ENCODE assay signal across 17 cellular contexts in genomic region chr12:66043035-66043434, GRCh38.
DNase-seq lines count a peak whose midpoint lies in the region; TF ChIP-seq lines count a peak whose summit lies in the region.
"Had no signal": no experiment of that assay in that cellular context is flagged by ENCODE, and none has a peak within 500 bp of the region (broad histone marks: within the 10 kb centered on the region; RNA-seq: fewer than 3 reads in every experiment).

No MANE protein-coding gene starts in this region.

- H3K4me3 ChIP-seq in adrenal gland (no peak overlapping the region), esophagus muscularis mucosa (no peak overlapping the region)
- H3K4me3 ChIP-seq: A549; BLaER1 treated with 17β-estradiol and CSF1 and Interleukin-3, amounts not matched to agents 10 nM and 100 nM had no signal

- no peak for TF ChIP-seq EP300 in esophagus muscularis mucosa (IDR thresholded peaks at IDR 0.05)

- TF ChIP-seq CTCF in adrenal gland (IDR thresholded peaks at IDR 0.05) (no peak), esophagus muscularis mucosa (IDR thresholded peaks at IDR 0.05) (no peak), nephron (IDR thresholded peaks at IDR 0.05; ENCODE audit: unreplicated experiment in 3 of 3) (no peak)

- intact Hi-C loops in adrenal gland (cut with DNase I) = no loop called here
- intact Hi-C loops in esophagus muscularis mucosa (cut with DNase I) = no loop called here

- H3K36me3 ChIP-seq in adrenal gland (replicated peaks in 1 of 2) (no peaks in the 10 kb centered on the region), esophagus muscularis mucosa (no peaks in the 10 kb centered on the region)
- H3K36me3 ChIP-seq: BLaER1 treated with 17β-estradiol and CSF1 and Interleukin-3, amounts not matched to agents 10 nM and 100 nM had no signal

- H3K4me1 ChIP-seq in adrenal gland (replicated peaks in 1 of 2) = peaks cover 0 to 24% of the 10 kb centered on the region in 2 donors
- no peaks in the 10 kb centered on the region for H3K4me1 ChIP-seq in esophagus muscularis mucosa

- peaks cover 5% of the 10 kb centered on the region for H3K27me3 Mint-ChIP-seq in nephron (ENCODE audit: low read depth)

- H3K36me3 Mint-ChIP-seq in nephron (ENCODE audit: low read depth) = no peaks in the 10 kb centered on the region
- H3K36me3 Mint-ChIP-seq: CD8-positive, alpha-beta T cell had no signal

- peak overlapping the region in 1 of 5 donors; percentile 20 for H3K27ac ChIP-seq in adrenal gland
- no peak overlapping the region for H3K27ac ChIP-seq in esophagus muscularis mucosa (replicated peaks in 1 of 4)
- H3K27ac ChIP-seq: 22Rv1; A549; BLaER1 treated with 17β-estradiol and CSF1 and Interleukin-3, amounts not matched to agents 10 nM and 100 nM; C4-2B had no signal

- H3K9me3 ChIP-seq in adrenal gland (replicated peaks in 1 of 3) (no peaks in the 10 kb centered on the region), esophagus muscularis mucosa (no peaks in the 10 kb centered on the region)
- H3K9me3 ChIP-seq: A549; BLaER1 treated with 17β-estradiol and CSF1 and Interleukin-3, amounts not matched to agents 10 nM and 100 nM; Caco-2 had no signal

- H3K27me3 ChIP-seq in adrenal gland (no peaks in the 10 kb centered on the region), esophagus muscularis mucosa (no peaks in the 10 kb centered on the region)
- H3K27me3 ChIP-seq: BLaER1 treated with 17β-estradiol and CSF1 and Interleukin-3, amounts not matched to agents 10 nM and 100 nM had no signal

- H3K9me3 Mint-ChIP-seq in nephron = peaks cover 2% of the 10 kb centered on the region
- H3K9me3 Mint-ChIP-seq: CD4-positive, alpha-beta T cell; CD8-positive, alpha-beta T cell had no signal

- no peak overlapping the region for H3K4me3 Mint-ChIP-seq in nephron
- H3K4me3 Mint-ChIP-seq: B cell; CD4-positive, alpha-beta T cell; CD8-positive, alpha-beta T cell had no signal

- TF ChIP-seq POLR2A in adrenal gland (IDR thresholded peaks at IDR 0.05) = no peak
- no peak for TF ChIP-seq POLR2A in esophagus muscularis mucosa (IDR thresholded peaks at IDR 0.05; ENCODE audit: low read depth)

- DNase-seq in adrenal gland = peak in 5 of 7 donors; percentile 27 to 58 (median 40)
- DNase-seq in esophagus muscularis mucosa (ENCODE audit: extremely low spot score) = peak; percentile 55
- no peak for DNase-seq in NCI-H2081 treated with DMSO at 0.1 percent for 48 hours (lab: John Stamatoyannopoulos, UW)
- DNase-seq in NCI-H82 (lab: John Stamatoyannopoulos, UW) = no peak
- DNase-seq: AML-193; Caco-2; Calu3; CD4-positive, alpha-beta T cell; CD8-positive, alpha-beta T cell; DMS79 treated with DMSO at 0.1 percent for 48 hours; GF-D8 had no signal

- H3K4me1 Mint-ChIP-seq in nephron = peaks cover 41% of the 10 kb centered on the region
- H3K4me1 Mint-ChIP-seq: B cell had no signal

- 40 to 50% (median 45%) methylated on average over 3 of the region's 3 CpGs for WGBS in adrenal gland, 4 donors
- 53% methylated on average over 3 of the region's 3 CpGs for WGBS in esophagus muscularis mucosa

- H3K27ac Mint-ChIP-seq in nephron = peak overlapping the region in 2 of 3 experiments; percentile 58 to 70
- H3K27ac Mint-ChIP-seq: B cell; CD4-positive, alpha-beta T cell; CD8-positive, alpha-beta T cell had no signal

Comparison
In these comparisons a context has a peak if more than half of its experiments do, and no peak if none do; other contexts are left out.
1. DNase-seq: peak in adrenal gland (5 of 7) and esophagus muscularis mucosa (single experiment); none in NCI-H2081 treated with DMSO at 0.1 percent for 48 hours (single experiment) and NCI-H82 (single experiment).